21 cellular contexts compared by ENCODE assay signal in the genomic region with DNA sequence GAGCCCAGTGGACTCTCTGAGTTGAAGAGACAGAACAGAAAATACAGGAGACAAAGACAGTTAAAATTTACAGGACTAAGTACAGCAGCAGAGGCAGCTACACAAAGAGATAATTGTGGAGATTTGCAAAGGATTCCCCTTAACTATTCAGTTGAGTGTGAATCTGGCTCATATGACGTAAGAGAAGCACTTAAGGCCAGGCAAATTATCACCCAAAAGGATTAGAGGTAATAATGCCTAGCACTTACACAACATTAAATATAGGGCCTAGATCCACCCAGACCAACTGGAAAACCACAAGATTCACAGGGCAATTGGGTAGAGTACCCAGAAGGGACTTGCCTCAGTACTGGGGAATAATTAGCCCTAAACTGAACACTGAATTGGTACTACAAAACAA. TPM values are rescaled to one million over a fixed set of nuclear protein-coding genes. Genes with fewer than 3 reads are reported as not detected.
DNase-seq lines count a peak whose midpoint lies in the region; ATAC-seq and TF ChIP-seq lines count a peak whose summit lies in the region.
"Had no signal": no experiment of that assay in that cellular context is flagged by ENCODE, and none has a peak within 500 bp of the region (broad histone marks: within the 10 kb centered on the region; RNA-seq: fewer than 3 reads in every experiment).

No MANE protein-coding gene starts in this region.

- DNase-seq in NCI-H2107 treated with DMSO at 0.1 percent for 48 hours (lab: John Stamatoyannopoulos, UW; ENCODE audit: unreplicated experiment) (peak; percentile 4), NCI-H2107 (lab: John Stamatoyannopoulos, UW) (no peak), NCI-H1048 (lab: John Stamatoyannopoulos, UW) (peak; percentile 42), NCI-H82 treated with DMSO at 0.1 percent for 48 hours (lab: John Stamatoyannopoulos, UW; ENCODE audit: unreplicated experiment) (peak; percentile 56), neural progenitor cell (ENCODE audit: low spot score) (no peak), T-cell (no peak), Karpas-422 (no peak)
- DNase-seq: activated CD4-positive, alpha-beta T cell treated with anti-CD3 and anti-CD28 coated beads, Interleukin-2, amount 50 U/mL, for 4 hours; activated naive CD4-positive, alpha-beta T cell treated with anti-CD3 and anti-CD28 coated beads, Interleukin-2, amount 10 ng/mL, durations not matched to agents 7 days and 5 days; AML-193; amniotic stem cell; brain microvascular endothelial cell; CD4-positive, alpha-beta memory T cell; IMR-90; left lung; right lobe of liver; stimulated activated CD4-positive, alpha-beta T cell treated with anti-CD3 and anti-CD28 coated beads, Interleukin-4, amount 100 ng/mL, for 4 hours had no signal

- H3K4me3 Mint-ChIP-seq in neural progenitor cell (no peak overlapping the region), T-cell (no peak overlapping the region)
- H3K4me3 Mint-ChIP-seq: activated naive CD4-positive, alpha-beta T cell treated with anti-CD3 and anti-CD28 coated beads, Interleukin-2, amount 10 ng/mL, durations not matched to agents 7 days and 5 days; CD4-positive, alpha-beta memory T cell; GM23338; stimulated activated memory B cell treated with anti-CD40 and anti-IgM and Interleukin-4, amounts not matched to agents 10 μg/mL and 1 μg/mL and 100 μg/mL, for 72 hours had no signal

- H4K20me1 ChIP-seq in neural progenitor cell (ENCODE audit: low read depth) (no peaks in the 10 kb centered on the region), Karpas-422 (ENCODE audit: insufficient read depth, low read depth, low read length) (no peaks in the 10 kb centered on the region)

- CTCF ChIA-PET in T-cell (lab: Charles Lee) = interaction anchor here in 1 of 2 donors (1.0 kb wide), 1 partner anchor 630 kb away, joined by 3 read pairs; no protein-coding TSS in a partner anchor

- no peaks in the 10 kb centered on the region for H3K9me3 ChIP-seq in neural progenitor cell (ENCODE audit: low read depth)
- no peaks in the 10 kb centered on the region for H3K9me3 ChIP-seq in Karpas-422 (ENCODE audit: low read length)
- H3K9me3 ChIP-seq: left lung, right lobe of liver had no signal

- POLR2A ChIA-PET in T-cell (lab: Charles Lee) = no interaction called here

- TF ChIP-seq CTCF in neural progenitor cell (IDR thresholded peaks at IDR 0.05) = no peak

- H3K79me2 ChIP-seq in neural progenitor cell (ENCODE audit: low read depth) (no peaks in the 10 kb centered on the region), Karpas-422 (ENCODE audit: low read length) (no peaks in the 10 kb centered on the region)

- H3K27ac ChIP-seq in neural progenitor cell (peak overlapping the region; percentile 42), Karpas-422 (ENCODE audit: low read length) (no peak overlapping the region)
- H3K27ac ChIP-seq: brain microvascular endothelial cell, left lung, right lobe of liver had no signal

- no peaks in the 10 kb centered on the region for H3K36me3 ChIP-seq in neural progenitor cell
- no peaks in the 10 kb centered on the region for H3K36me3 ChIP-seq in Karpas-422 (ENCODE audit: insufficient read depth, low read length)
- H3K36me3 ChIP-seq: left lung, right lobe of liver had no signal

- no peaks in the 10 kb centered on the region for H3K27me3 Mint-ChIP-seq in neural progenitor cell (ENCODE audit: insufficient read depth, low read depth)
- H3K27me3 Mint-ChIP-seq in T-cell = peaks cover 0 to 2% of the 10 kb centered on the region in 2 donors
- H3K27me3 Mint-ChIP-seq: activated naive CD4-positive, alpha-beta T cell treated with anti-CD3 and anti-CD28 coated beads, Interleukin-2, amount 10 ng/mL, durations not matched to agents 7 days and 5 days; CD4-positive, alpha-beta memory T cell; progenitor cell of endocrine pancreas; stimulated activated memory B cell treated with anti-CD40 and anti-IgM and Interleukin-4, amounts not matched to agents 10 μg/mL and 1 μg/mL and 100 μg/mL, for 72 hours had no signal

- H3K27ac Mint-ChIP-seq in neural progenitor cell (no peak overlapping the region), T-cell (no peak overlapping the region)
- H3K27ac Mint-ChIP-seq: activated naive CD4-positive, alpha-beta T cell treated with anti-CD3 and anti-CD28 coated beads, Interleukin-2, amount 10 ng/mL, durations not matched to agents 7 days and 5 days; CD4-positive, alpha-beta memory T cell; GM23338; progenitor cell of endocrine pancreas; stimulated activated memory B cell treated with anti-CD40 and anti-IgM and Interleukin-4, amounts not matched to agents 10 μg/mL and 1 μg/mL and 100 μg/mL, for 72 hours had no signal

- H3F3A ChIP-seq in neural progenitor cell (ENCODE audit: low read depth) = no peaks in the 10 kb centered on the region

- H2AFZ ChIP-seq in neural progenitor cell (replicated peaks) = no peak overlapping the region
- H2AFZ ChIP-seq in Karpas-422 (ENCODE audit: low read length) = no peak overlapping the region
- H2AFZ ChIP-seq: GM23338 had no signal

- H3K27me3 ChIP-seq in neural progenitor cell (no peaks in the 10 kb centered on the region), Karpas-422 (ENCODE audit: low read length) (no peaks in the 10 kb centered on the region)
- H3K27me3 ChIP-seq: brain microvascular endothelial cell, left lung, right lobe of liver had no signal

- no peak overlapping the region for H3K4me2 ChIP-seq in neural progenitor cell
- H3K4me2 ChIP-seq in Karpas-422 (ENCODE audit: low read depth, low read length, poor library complexity, severe bottlenecking) = no peak overlapping the region
- H3K4me2 ChIP-seq: GM23338 had no signal

- H3K4me1 ChIP-seq in neural progenitor cell (no peaks in the 10 kb centered on the region), Karpas-422 (ENCODE audit: low read length) (peaks cover 5% of the 10 kb centered on the region)
- H3K4me1 ChIP-seq: left lung, right lobe of liver had no signal

- no peaks in the 10 kb centered on the region for H3K4me1 Mint-ChIP-seq in neural progenitor cell
- H3K4me1 Mint-ChIP-seq in T-cell = no peaks in the 10 kb centered on the region
- H3K4me1 Mint-ChIP-seq: activated naive CD4-positive, alpha-beta T cell treated with anti-CD3 and anti-CD28 coated beads, Interleukin-2, amount 10 ng/mL, durations not matched to agents 7 days and 5 days; CD4-positive, alpha-beta memory T cell; GM23338 had no signal

- H3K9me2 ChIP-seq in Karpas-422 (replicated peaks; ENCODE audit: insufficient read depth, low read length) = no peaks in the 10 kb centered on the region

- ATAC-seq in T-cell (replicated peaks in 1 of 4) = no peak
- no peak for ATAC-seq in HG03571 (IDR thresholded peaks at IDR 0.05; ENCODE audit: unreplicated experiment)
- ATAC-seq: GM23338; left lung; right lobe of liver; stimulated activated memory B cell treated with anti-CD40 and anti-IgM and Interleukin-4, amounts not matched to agents 10 μg/mL and 1 μg/mL and 100 μg/mL, for 72 hours had no signal

- H3K9ac ChIP-seq in neural progenitor cell = no peak overlapping the region
- no peak overlapping the region for H3K9ac ChIP-seq in Karpas-422 (ENCODE audit: low read length)

- no peak overlapping the region for H3K4me3 ChIP-seq in neural progenitor cell
- H3K4me3 ChIP-seq in Karpas-422 (ENCODE audit: low read length) = no peak overlapping the region
- H3K4me3 ChIP-seq: GM23338, left lung, right lobe of liver had no signal

- H3K36me3 Mint-ChIP-seq in neural progenitor cell (peaks cover 4% of the 10 kb centered on the region), T-cell (no peaks in the 10 kb centered on the region)
- H3K36me3 Mint-ChIP-seq: activated naive CD4-positive, alpha-beta T cell treated with anti-CD3 and anti-CD28 coated beads, Interleukin-2, amount 10 ng/mL, durations not matched to agents 7 days and 5 days; CD4-positive, alpha-beta memory T cell had no signal

- H3K9me3 Mint-ChIP-seq in neural progenitor cell (peaks cover 2% of the 10 kb centered on the region), T-cell (peaks cover 0 to 4% (median 0%) of the 10 kb centered on the region in 3 donors)
- H3K9me3 Mint-ChIP-seq: activated naive CD4-positive, alpha-beta T cell treated with anti-CD3 and anti-CD28 coated beads, Interleukin-2, amount 10 ng/mL, durations not matched to agents 7 days and 5 days had no signal

RNA-seq across cellular contexts. Expression of a gene that starts 41.3 kb away (rescaled TPM):
- 7.1 and 14.3 TPM in 2 replicates for total RNA-seq in neural progenitor cell (ENCODE audit: low replicate concordance)
- total RNA-seq in T-cell = 1 to 10 TPM; 2.0 to 5.3 (median 4.0) TPM
- 2.6 TPM in 2 replicates for total RNA-seq in Karpas-422 (2014; rRNA removed; shearing (Covaris generic); ENCODE audit: low replicate concordance)

Comparison
In these comparisons a context has a peak if more than half of its experiments do, and no peak if none do; other contexts are left out.
1. DNase-seq: peak in NCI-H2107 treated with DMSO at 0.1 percent for 48 hours (single experiment), NCI-H1048 (single experiment) and NCI-H82 treated with DMSO at 0.1 percent for 48 hours (single experiment); none in NCI-H2107 (single experiment), neural progenitor cell (single experiment), T-cell (0 of 34) and Karpas-422 (single experiment).